Comparison of ENCODE assay signal across 15 cellular contexts in genomic region chr2:212337486-212338343, GRCh38.
"Had no signal": no experiment of that assay in that cellular context is flagged by ENCODE, and none has a peak within 500 bp of the region (broad histone marks: within the 10 kb centered on the region; RNA-seq: fewer than 3 reads in every experiment).

No MANE protein-coding gene starts in this region.

- H3K4me3 ChIP-seq: left ventricle myocardium inferior, prostate gland, skin epidermis, upper lobe of right lung had no signal

- DNase-seq: activated CD4-positive, alpha-beta T cell treated with anti-CD3 and anti-CD28 coated beads, Interleukin-2, amount 50 U/mL, for 1 hour; activated CD8-positive, alpha-beta memory T cell treated with anti-CD3 and anti-CD28 coated beads for 24 hours; activated naive CD8-positive, alpha-beta T cell treated with anti-CD3 and anti-CD28 coated beads for 36 hours; brain microvascular endothelial cell; effector CD8-positive, alpha-beta T cell; left ventricle myocardium inferior; right cardiac atrium; stimulated activated CD4-positive, alpha-beta T cell treated with anti-CD3 and anti-CD28 coated beads, Interleukin-15, amount 100 ng/mL, for 24 hours; stimulated activated CD4-positive, alpha-beta T cell treated with anti-CD3 and anti-CD28 coated beads, Interleukin-4, amount 100 ng/mL, for 1 hour; T-helper 1 cell; T1000; upper lobe of right lung had no signal

- H3K36me3 ChIP-seq: brain microvascular endothelial cell, left ventricle myocardium inferior, prostate gland, upper lobe of right lung had no signal

- H3K27me3 ChIP-seq: brain microvascular endothelial cell, upper lobe of right lung had no signal

- H3K27ac ChIP-seq: brain microvascular endothelial cell, left ventricle myocardium inferior, prostate gland, skin epidermis, upper lobe of right lung had no signal

- H3K4me1 ChIP-seq: prostate gland, upper lobe of right lung had no signal

- ATAC-seq: activated CD4-positive, CD25-positive, alpha-beta regulatory T cell treated with anti-CD3 and anti-CD28 coated beads, Interleukin-2, amount 50 U/mL, for 24 hours; right cardiac atrium; upper lobe of right lung had no signal

- H3K9me3 ChIP-seq: left ventricle myocardium inferior, prostate gland, upper lobe of right lung had no signal
